ENCODE assay signal across 8 cellular contexts in the genomic region with DNA sequence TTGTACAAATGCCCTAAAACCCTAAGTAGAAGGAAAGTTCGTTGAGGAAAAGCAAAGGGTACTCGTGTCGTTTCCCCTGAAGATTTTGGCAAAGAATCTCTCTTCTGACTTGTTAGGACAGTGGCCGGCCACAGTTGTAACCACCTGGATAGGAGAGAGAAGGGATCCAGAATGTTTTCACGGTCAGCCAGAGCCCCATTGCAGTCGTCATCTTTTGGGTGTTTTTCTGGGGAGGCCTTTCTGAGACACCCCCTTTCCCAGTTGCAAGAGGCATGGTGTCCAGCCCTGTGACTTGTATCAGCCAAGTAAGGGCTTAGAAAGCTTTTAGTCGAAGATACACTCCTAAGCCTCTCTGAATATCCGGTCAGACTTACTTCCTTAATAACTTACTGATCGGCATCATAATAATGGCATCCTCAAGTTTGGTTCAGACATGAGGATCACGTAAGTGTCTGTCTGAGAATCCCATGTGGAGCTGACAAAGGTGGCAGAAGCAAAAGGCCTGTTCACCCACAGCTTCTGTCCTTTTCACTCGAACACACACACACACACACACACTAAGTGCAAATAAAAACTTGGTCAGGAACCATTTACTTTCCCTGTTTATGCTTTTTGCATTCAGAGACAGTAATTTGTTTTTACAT.
A peak's percentile ranks its signal among the peaks of the same experiment; 100 is the strongest.
DNase-seq lines count a peak whose midpoint lies in the region; ATAC-seq and TF ChIP-seq lines count a peak whose summit lies in the region.

No MANE protein-coding gene starts in this region.

- H3K36me3 Mint-ChIP-seq in stimulated activated naive CD8-positive, alpha-beta T cell treated with anti-CD3 and anti-CD28 coated beads, Interleukin-15, Interleukin-2, amounts not matched to agents 100 ng/mL and 50 ng/mL, for 24 hours (ENCODE audit: low read depth) = no peaks in the 10 kb centered on the region

- TF ChIP-seq CTCF in right lobe of liver (IDR thresholded peaks at IDR 0.05) = no peak

- 11% methylated on average over 11 of the region's 11 CpGs for WGBS in right lobe of liver (ENCODE audit: insufficient coverage, low coverage, low lambda C conversion rate, missing lambda C conversion rate)

- H3K36me3 ChIP-seq in adipocyte (ENCODE audit: control insufficient read depth, insufficient read depth, low read length, severe bottlenecking) (no peaks in the 10 kb centered on the region), right lobe of liver (no peaks in the 10 kb centered on the region)

- H3K27me3 Mint-ChIP-seq in stimulated activated naive CD8-positive, alpha-beta T cell treated with anti-CD3 and anti-CD28 coated beads, Interleukin-15, Interleukin-2, amounts not matched to agents 100 ng/mL and 50 ng/mL, for 24 hours = peaks cover 42% of the 10 kb centered on the region

- H3K9me3 ChIP-seq in adipocyte (ENCODE audit: control insufficient read depth, low read length) (no peaks in the 10 kb centered on the region), right lobe of liver (no peaks in the 10 kb centered on the region)

- H3K4me3 Mint-ChIP-seq in stimulated activated naive CD8-positive, alpha-beta T cell treated with anti-CD3 and anti-CD28 coated beads, Interleukin-15, Interleukin-2, amounts not matched to agents 100 ng/mL and 50 ng/mL, for 24 hours = peak overlapping the region; percentile 89

- ATAC-seq in stimulated activated naive CD8-positive, alpha-beta T cell treated with anti-CD3 and anti-CD28 coated beads, Interleukin-15, Interleukin-2, amounts not matched to agents 100 U/mL and 50 U/mL, for 24 hours = no peak
- ATAC-seq in right lobe of liver = peak; percentile 13 to 37 (median 18)

- peak overlapping the region; percentile 85 for H3K4me3 ChIP-seq in adipocyte (ENCODE audit: low read length)
- H3K4me3 ChIP-seq in right lobe of liver = peak overlapping the region; percentile 74 to 79 (median 74)

- in situ Hi-C loops in G401 (cut with HindIII; ENCODE audit: low sequenced_read_pairs) = no loop called here

- no peak for TF ChIP-seq POLR2A in right lobe of liver (IDR thresholded peaks at IDR 0.05)

- H3K27me3 ChIP-seq in adipocyte (replicated peaks; ENCODE audit: control insufficient read depth, insufficient read depth, low read length) (no peaks in the 10 kb centered on the region), right lobe of liver (no peaks in the 10 kb centered on the region)

- H3K4me1 ChIP-seq in adipocyte (ENCODE audit: control insufficient read depth, insufficient read depth, low read length) (peaks cover 35% of the 10 kb centered on the region), right lobe of liver (peaks cover 0 to 22% (median 0%) of the 10 kb centered on the region in 4 donors)

- intact Hi-C loops in right lobe of liver (cut with DNase I) = loop anchor here in 1 of 2 donors (10.0 kb wide), 1 partner anchor 101 kb away; no protein-coding TSS in a partner anchor

- no peak for DNase-seq in stimulated activated naive CD8-positive, alpha-beta T cell treated with anti-CD3 and anti-CD28 coated beads, Interleukin-15, Interleukin-2, amounts not matched to agents 100 U/mL and 50 U/mL, for 24 hours
- DNase-seq in adipocyte (ENCODE audit: low read depth) = peak; percentile 59
- no peak for DNase-seq in right lobe of liver
- no peak for DNase-seq in stimulated activated naive CD4-positive, alpha-beta T cell (lab: John Stamatoyannopoulos, UW)
- DNase-seq in G401 (ENCODE audit: low spot score) = no peak
- no peak for DNase-seq in GF-D8 (lab: John Stamatoyannopoulos, UW)
- no peak for DNase-seq in activated CD4-positive, CD25-positive, alpha-beta regulatory T cell treated with anti-CD3 and anti-CD28 coated beads, Interleukin-2, amount 50 U/mL, for 72 hours

- H3K27ac Mint-ChIP-seq in stimulated activated naive CD8-positive, alpha-beta T cell treated with anti-CD3 and anti-CD28 coated beads, Interleukin-15, Interleukin-2, amounts not matched to agents 100 ng/mL and 50 ng/mL, for 24 hours = no peak overlapping the region

- peak overlapping the region; percentile 92 for H3K9ac ChIP-seq in adipocyte (ENCODE audit: low read length)

- H3K4me1 Mint-ChIP-seq in stimulated activated naive CD8-positive, alpha-beta T cell treated with anti-CD3 and anti-CD28 coated beads, Interleukin-15, Interleukin-2, amounts not matched to agents 100 ng/mL and 50 ng/mL, for 24 hours (ENCODE audit: low read depth) = peaks cover 23% of the 10 kb centered on the region

- H3K9me3 Mint-ChIP-seq in stimulated activated naive CD8-positive, alpha-beta T cell treated with anti-CD3 and anti-CD28 coated beads, Interleukin-15, Interleukin-2, amounts not matched to agents 100 ng/mL and 50 ng/mL, for 24 hours = no peaks in the 10 kb centered on the region

- H3K27ac ChIP-seq in right lobe of liver = peak overlapping the region; percentile 29 to 82 (median 80)
